Comparison of ENCODE assay signal across 1 cellular context in the genomic region with DNA sequence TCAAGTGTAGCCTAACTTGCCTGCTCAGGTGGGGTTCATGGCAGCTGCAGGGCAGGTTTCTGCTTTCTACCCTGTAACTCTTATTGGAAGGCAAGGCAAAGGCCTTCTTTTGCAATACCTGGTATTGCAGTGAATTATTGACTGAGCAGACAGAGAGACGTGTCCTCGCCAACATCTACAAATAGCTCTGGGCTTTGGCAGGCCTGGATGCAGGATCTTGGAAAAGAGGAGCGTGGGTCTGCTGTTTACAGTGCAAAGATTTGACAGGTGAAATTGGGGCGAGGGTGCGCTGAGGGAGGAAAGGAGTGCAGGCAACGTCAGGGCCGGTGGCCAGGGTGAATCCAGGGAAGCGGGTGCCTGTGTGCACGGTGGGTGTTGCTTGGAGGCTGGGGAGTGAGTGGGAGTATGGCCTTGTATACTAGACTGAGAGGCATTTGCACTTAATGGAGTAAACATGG.
TF ChIP-seq lines count a peak whose summit lies in the region.

No MANE protein-coding gene starts in this region.

TF ChIP-seq in HepG2, 621 proteins besides CTCF, POLR2A, EP300 and RAD21 (continued from another document and continues in another):
- TF ChIP-seq ARID4A (CRISPR knock-in tag; IDR thresholded peaks at IDR 0.05; ENCODE audit: borderline replicate concordance) (peak; percentile 80; the same call in 1 of the 2 replicates), ZNF232 (CRISPR knock-in tag; IDR thresholded peaks at IDR 0.05; ENCODE audit: borderline replicate concordance) (peak; percentile 96), ZUFSP (CRISPR knock-in tag; IDR thresholded peaks at IDR 0.05; ENCODE audit: borderline replicate concordance) (no peak), MEIS2 (CRISPR knock-in tag; IDR thresholded peaks at IDR 0.05) (peak; percentile 81; the same call in 1 of the 2 replicates), SNAPC2 (CRISPR knock-in tag; IDR thresholded peaks at IDR 0.05) (no peak), IKZF1 (IDR thresholded peaks at IDR 0.05) (no peak), HMGXB3 (CRISPR knock-in tag; IDR thresholded peaks at IDR 0.05; ENCODE audit: borderline replicate concordance) (peak; percentile 67; the same call in 1 of the 2 replicates), PHF21A (CRISPR knock-in tag; IDR thresholded peaks at IDR 0.05) (peak; percentile 98), KLF6 (CRISPR knock-in tag; IDR thresholded peaks at IDR 0.05) (0 out of 2 replicates have a peak, but pooled peaks have one; percentile 36), ZFP1 (CRISPR knock-in tag; IDR thresholded peaks at IDR 0.05) (0 out of 2 replicates have a peak, but pooled peaks have one; percentile 56), ATF1 (CRISPR knock-in tag; IDR thresholded peaks at IDR 0.05) (0 out of 2 replicates have a peak, but pooled peaks have one; percentile 34), RCOR2 (CRISPR knock-in tag; IDR thresholded peaks at IDR 0.05) (peak; percentile 93), TOPORS (CRISPR knock-in tag; IDR thresholded peaks at IDR 0.05) (0 out of 2 replicates have a peak, but pooled peaks have one; percentile 22), GLMP (CRISPR knock-in tag; IDR thresholded peaks at IDR 0.05; ENCODE audit: borderline replicate concordance) (no peak), ZNF407 (CRISPR knock-in tag; IDR thresholded peaks at IDR 0.05; ENCODE audit: not compliant biosample characterization) (no peak), MED1 (CRISPR knock-in tag; IDR thresholded peaks at IDR 0.05) (peak; percentile 94), ZNF451 (CRISPR knock-in tag; IDR thresholded peaks at IDR 0.05) (no peak), STAT5B (CRISPR knock-in tag; IDR thresholded peaks at IDR 0.05) (no peak), TCF7 (IDR thresholded peaks at IDR 0.05; ENCODE audit: low read depth) (0 out of 2 replicates have a peak, but pooled peaks have one; percentile 31), KDM6A (CRISPR knock-in tag; IDR thresholded peaks at IDR 0.05; ENCODE audit: low read depth) (peak; percentile 41; the same call in 1 of the 2 replicates), ZNF780A (CRISPR knock-in tag; IDR thresholded peaks at IDR 0.05) (no peak), ZBTB25 (CRISPR knock-in tag; IDR thresholded peaks at IDR 0.05) (peak; percentile 74), ZNF430 (CRISPR knock-in tag; IDR thresholded peaks at IDR 0.05) (peak; percentile 94), ZNF431 (CRISPR knock-in tag; IDR thresholded peaks at IDR 0.05; ENCODE audit: borderline replicate concordance, low read depth) (0 out of 2 replicates have a peak, but pooled peaks have one; percentile 64), ZNF3 (CRISPR knock-in tag; IDR thresholded peaks at IDR 0.05) (peak; percentile 71), TBX2 (CRISPR knock-in tag; IDR thresholded peaks at IDR 0.05; ENCODE audit: borderline replicate concordance) (peak; percentile 67; the same call in 1 of the 2 replicates)
- TF ChIP-seq, protein P1, sequence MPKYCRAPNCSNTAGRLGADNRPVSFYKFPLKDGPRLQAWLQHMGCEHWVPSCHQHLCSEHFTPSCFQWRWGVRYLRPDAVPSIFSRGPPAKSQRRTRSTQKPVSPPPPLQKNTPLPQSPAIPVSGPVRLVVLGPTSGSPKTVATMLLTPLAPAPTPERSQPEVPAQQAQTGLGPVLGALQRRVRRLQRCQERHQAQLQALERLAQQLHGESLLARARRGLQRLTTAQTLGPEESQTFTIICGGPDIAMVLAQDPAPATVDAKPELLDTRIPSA (CRISPR knock-in tag; IDR thresholded peaks at IDR 0.05; ENCODE audit: borderline replicate concordance): no peak
- TF ChIP-seq, protein P2, sequence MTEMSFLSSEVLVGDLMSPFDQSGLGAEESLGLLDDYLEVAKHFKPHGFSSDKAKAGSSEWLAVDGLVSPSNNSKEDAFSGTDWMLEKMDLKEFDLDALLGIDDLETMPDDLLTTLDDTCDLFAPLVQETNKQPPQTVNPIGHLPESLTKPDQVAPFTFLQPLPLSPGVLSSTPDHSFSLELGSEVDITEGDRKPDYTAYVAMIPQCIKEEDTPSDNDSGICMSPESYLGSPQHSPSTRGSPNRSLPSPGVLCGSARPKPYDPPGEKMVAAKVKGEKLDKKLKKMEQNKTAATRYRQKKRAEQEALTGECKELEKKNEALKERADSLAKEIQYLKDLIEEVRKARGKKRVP (CRISPR knock-in tag; IDR thresholded peaks at IDR 0.05): peak in 1 of 2 experiments; percentile 69; a peak in 1 of 4 replicates
